Comparison of ENCODE assay signal across 9 cellular contexts in genomic region chr9:123321874-123322770, GRCh38. TPM values are rescaled to one million over a fixed set of nuclear protein-coding genes. Genes with fewer than 3 reads are reported as not detected.
DNase-seq lines count a peak whose midpoint lies in the region; ATAC-seq and TF ChIP-seq lines count a peak whose summit lies in the region.
"Had no signal": no experiment of that assay in that cellular context is flagged by ENCODE, and none has a peak within 500 bp of the region (broad histone marks: within the 10 kb centered on the region; RNA-seq: fewer than 3 reads in every experiment).

No MANE protein-coding gene starts in this region.

- TF ChIP-seq CTCF in transverse colon (IDR thresholded peaks at IDR 0.05): no peak
- TF ChIP-seq CTCF in WERI-Rb-1 (IDR thresholded peaks at IDR 0.05; ENCODE audit: low read depth, low read length): no peak

- H3K36me3 ChIP-seq in transverse colon: no peaks in the 10 kb centered on the region
- H3K36me3 ChIP-seq in WERI-Rb-1: no peaks in the 10 kb centered on the region

- peaks cover 0 to 20% (median 2%) of the 10 kb centered on the region in 4 donors for H3K4me1 ChIP-seq in transverse colon

- no peak for ATAC-seq in stimulated activated naive CD8-positive, alpha-beta T cell treated with anti-CD3 and anti-CD28 coated beads, Interleukin-15, Interleukin-2, amounts not matched to agents 100 U/mL and 50 U/mL, for 24 hours
- peak; percentile 33 for ATAC-seq in HG03064 (IDR thresholded peaks at IDR 0.05; ENCODE audit: low read depth, unreplicated experiment)
- no peak for ATAC-seq in GM21717 (IDR thresholded peaks at IDR 0.05; ENCODE audit: unreplicated experiment)

- TF ChIP-seq POLR2A in transverse colon (IDR thresholded peaks at IDR 0.05): no peak

- in situ Hi-C loops in transverse colon (cut with MboI; ENCODE audit: low pct_ligation_motif_present in 1 of 4, low pct_unique_long_range_greater_than_20kb in 1 of 4, low sequenced_read_pairs in 3 of 4): no loop called here

- no peak for TF ChIP-seq EP300 in transverse colon (IDR thresholded peaks at IDR 0.05; ENCODE audit: low read depth)

- H3K27ac Mint-ChIP-seq in stimulated activated naive CD8-positive, alpha-beta T cell treated with anti-CD3 and anti-CD28 coated beads, Interleukin-15, Interleukin-2, amounts not matched to agents 100 ng/mL and 50 ng/mL, for 24 hours: peak overlapping the region; percentile 93
- H3K27ac Mint-ChIP-seq in activated T-helper 2 cell treated with anti-CD3 and anti-CD28 coated beads, Interferon-gamma antibody, Interleukin-2, Interleukin-4, amounts not matched to agents 10 μg/mL and 5 μg/mL and 100 μg/mL, durations not matched to agents 14 hours and 24 hours and 36 hours: peak overlapping the region; percentile 87

- WGBS in transverse colon (ENCODE audit: low coverage in 1 of 2), 2 donors: 20 to 85% methylated on average over 1 to 6 of the region's 6 CpGs

- peak overlapping the region; percentile 50 for H3K4me3 Mint-ChIP-seq in stimulated activated naive CD8-positive, alpha-beta T cell treated with anti-CD3 and anti-CD28 coated beads, Interleukin-15, Interleukin-2, amounts not matched to agents 100 ng/mL and 50 ng/mL, for 24 hours
- peak overlapping the region; percentile 11 for H3K4me3 Mint-ChIP-seq in activated T-helper 2 cell treated with anti-CD3 and anti-CD28 coated beads, Interferon-gamma antibody, Interleukin-2, Interleukin-4, amounts not matched to agents 10 μg/mL and 5 μg/mL and 100 μg/mL, durations not matched to agents 14 hours and 24 hours and 36 hours (ENCODE audit: low read depth)

- H3K4me3 ChIP-seq in transverse colon (no peak overlapping the region), WERI-Rb-1 (ENCODE audit: low read depth, low read length) (no peak overlapping the region)

- intact Hi-C loops in activated T-helper 2 cell treated with anti-CD3 and anti-CD28 coated beads, Interferon-gamma antibody, Interleukin-2, Interleukin-4, amounts not matched to agents 10 μg/mL and 5 μg/mL and 100 μg/mL, durations not matched to agents 14 hours and 24 hours and 36 hours (cut with micrococcal nuclease): loop anchor here (2.0 to 5.0 kb wide), 2 partner anchors 17 to 95 kb away; no protein-coding TSS in a partner anchor
- intact Hi-C loops in transverse colon (cut with DNase I; ENCODE audit: low total_unique reads): no loop called here

- H3K9me3 ChIP-seq in transverse colon: no peaks in the 10 kb centered on the region
- H3K9me3 ChIP-seq in WERI-Rb-1 (ENCODE audit: severe bottlenecking): peaks cover under 1% of the 10 kb centered on the region

- peaks cover 59% of the 10 kb centered on the region for H3K4me1 Mint-ChIP-seq in stimulated activated naive CD8-positive, alpha-beta T cell treated with anti-CD3 and anti-CD28 coated beads, Interleukin-15, Interleukin-2, amounts not matched to agents 100 ng/mL and 50 ng/mL, for 24 hours (ENCODE audit: low read depth)
- peaks cover 58% of the 10 kb centered on the region for H3K4me1 Mint-ChIP-seq in activated T-helper 2 cell treated with anti-CD3 and anti-CD28 coated beads, Interferon-gamma antibody, Interleukin-2, Interleukin-4, amounts not matched to agents 10 μg/mL and 5 μg/mL and 100 μg/mL, durations not matched to agents 14 hours and 24 hours and 36 hours (ENCODE audit: low read depth)

- no peaks in the 10 kb centered on the region for H3K9me3 Mint-ChIP-seq in stimulated activated naive CD8-positive, alpha-beta T cell treated with anti-CD3 and anti-CD28 coated beads, Interleukin-15, Interleukin-2, amounts not matched to agents 100 ng/mL and 50 ng/mL, for 24 hours
- no peaks in the 10 kb centered on the region for H3K9me3 Mint-ChIP-seq in activated T-helper 2 cell treated with anti-CD3 and anti-CD28 coated beads, Interferon-gamma antibody, Interleukin-2, Interleukin-4, amounts not matched to agents 10 μg/mL and 5 μg/mL and 100 μg/mL, durations not matched to agents 14 hours and 24 hours and 36 hours

- DNase-seq in stimulated activated naive CD8-positive, alpha-beta T cell treated with anti-CD3 and anti-CD28 coated beads, Interleukin-15, Interleukin-2, amounts not matched to agents 100 U/mL and 50 U/mL, for 24 hours: no peak
- DNase-seq in activated T-helper 2 cell treated with anti-CD3 and anti-CD28 coated beads, Interferon-gamma antibody, Interleukin-2, Interleukin-4, amounts not matched to agents 10 μg/mL and 5 μg/mL and 100 μg/mL, durations not matched to agents 14 hours and 24 hours and 36 hours (ENCODE audit: low spot score): no peak
- DNase-seq in transverse colon: no peak
- DNase-seq in WERI-Rb-1: no peak
- no peak for DNase-seq in cerebellar nuclear complex (lab: John Stamatoyannopoulos, UW)
- DNase-seq: COR-L47 had no signal

- H3K27ac ChIP-seq in transverse colon (peak overlapping the region in 3 of 4 donors; percentile 15 to 37 (median 18)), WERI-Rb-1 (no peak overlapping the region)

- H3K27me3 ChIP-seq in transverse colon (no peaks in the 10 kb centered on the region), WERI-Rb-1 (ENCODE audit: insufficient read depth, low read depth, severe bottlenecking) (no peaks in the 10 kb centered on the region)

- H3K36me3 Mint-ChIP-seq in stimulated activated naive CD8-positive, alpha-beta T cell treated with anti-CD3 and anti-CD28 coated beads, Interleukin-15, Interleukin-2, amounts not matched to agents 100 ng/mL and 50 ng/mL, for 24 hours (ENCODE audit: low read depth): no peaks in the 10 kb centered on the region
- H3K36me3 Mint-ChIP-seq in activated T-helper 2 cell treated with anti-CD3 and anti-CD28 coated beads, Interferon-gamma antibody, Interleukin-2, Interleukin-4, amounts not matched to agents 10 μg/mL and 5 μg/mL and 100 μg/mL, durations not matched to agents 14 hours and 24 hours and 36 hours (ENCODE audit: low read depth): no peaks in the 10 kb centered on the region

- no peaks in the 10 kb centered on the region for H3K27me3 Mint-ChIP-seq in stimulated activated naive CD8-positive, alpha-beta T cell treated with anti-CD3 and anti-CD28 coated beads, Interleukin-15, Interleukin-2, amounts not matched to agents 100 ng/mL and 50 ng/mL, for 24 hours
- no peaks in the 10 kb centered on the region for H3K27me3 Mint-ChIP-seq in activated T-helper 2 cell treated with anti-CD3 and anti-CD28 coated beads, Interferon-gamma antibody, Interleukin-2, Interleukin-4, amounts not matched to agents 10 μg/mL and 5 μg/mL and 100 μg/mL, durations not matched to agents 14 hours and 24 hours and 36 hours (ENCODE audit: low read depth)

RNA-seq across cellular contexts. Expression of gene CRB2, which starts 33.9 kb away (rescaled TPM):
- not detected in 2 replicates for total RNA-seq in activated T-helper 2 cell treated with anti-CD3 and anti-CD28 coated beads, Interferon-gamma antibody, Interleukin-2, Interleukin-4, amounts not matched to agents 10 μg/mL and 5 μg/mL and 100 μg/mL, durations not matched to agents 14 hours and 24 hours and 36 hours
- under 1 TPM in 3 of 4 donors, not detected in 1; 0.32 to 0.82 (median 0.75) TPM for total RNA-seq in transverse colon

RNA-seq across cellular contexts. Expression of gene STRBP, which starts 53.7 kb away (rescaled TPM):
- 19.9 and 20.6 TPM in 2 replicates for total RNA-seq in activated T-helper 2 cell treated with anti-CD3 and anti-CD28 coated beads, Interferon-gamma antibody, Interleukin-2, Interleukin-4, amounts not matched to agents 10 μg/mL and 5 μg/mL and 100 μg/mL, durations not matched to agents 14 hours and 24 hours and 36 hours
- total RNA-seq in transverse colon: 10 to 100 TPM; 19.1 to 50.3 (median 43.2) TPM
